Comparison of ENCODE assay signal across 23 cellular contexts in the genomic region with DNA sequence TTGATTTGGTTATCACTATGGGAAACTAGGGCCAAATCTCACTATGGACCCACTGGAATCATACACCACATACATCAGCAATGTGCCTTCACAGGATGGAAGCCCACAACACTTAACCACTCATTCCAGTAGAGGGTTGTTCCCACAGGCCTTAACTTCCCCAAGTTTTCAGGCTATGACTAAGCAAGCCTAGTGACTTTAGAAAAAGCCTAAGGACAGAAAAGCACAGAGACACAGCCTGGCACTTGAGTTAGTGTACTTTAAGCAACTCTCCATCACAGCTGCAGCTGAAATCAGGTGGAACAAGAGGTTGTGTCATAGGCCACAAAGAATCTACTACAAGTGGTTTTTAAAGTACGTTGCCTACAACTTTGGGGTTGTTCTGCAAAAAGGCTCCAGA.
DNase-seq lines count a peak whose midpoint lies in the region; ATAC-seq lines count a peak whose summit lies in the region.
"Had no signal": no experiment of that assay in that cellular context is flagged by ENCODE, and none has a peak within 500 bp of the region (broad histone marks: within the 10 kb centered on the region; RNA-seq: fewer than 3 reads in every experiment).

No MANE protein-coding gene starts in this region.

- no peak overlapping the region for H3K4me3 Mint-ChIP-seq in stimulated activated naive B cell treated with anti-CD40 and anti-IgM and Interleukin-4, amounts not matched to agents 10 μg/mL and 1 μg/mL and 100 μg/mL, for 72 hours
- H3K4me3 Mint-ChIP-seq in activated T-cell treated with anti-CD3 and anti-CD28 coated beads, Interleukin-2, amount 50 U/mL, for 72 hours = no peak overlapping the region
- H3K4me3 Mint-ChIP-seq: CD4-positive, alpha-beta T cell; IgD-negative memory B cell; T-helper 1 cell treated with Interleukin-12 subunit alpha and Interleukin-12 subunit beta and Interleukin-4 antibody, amounts not matched to agents 30 μg/mL and 1 μg/mL, for 36 hours had no signal

- DNase-seq in DMS79 treated with DMSO at 0.1 percent for 48 hours (lab: John Stamatoyannopoulos, UW) = peak; percentile 30
- DNase-seq in stimulated activated naive B cell treated with anti-CD40 and anti-IgM and Interleukin-4, amounts not matched to agents 10 μg/mL and 1 μg/mL and 100 μg/mL, for 72 hours = peak; percentile 5
- DNase-seq in activated T-cell treated with anti-CD3 and anti-CD28 coated beads, Interleukin-2, amount 50 U/mL, for 72 hours = no peak
- DNase-seq: AML-193; CD4-positive, alpha-beta T cell; NCI-H1048; NCI-H1417 treated with DMSO at 0.1 percent for 48 hours; NCI-H1694 treated with DMSO at 0.1 percent for 48 hours; NCI-H2171 treated with DMSO at 0.1 percent for 48 hours; NCI-H526; NCI-H82; NK-92 treated with Interleukin-12 subunit alpha and Interleukin-12 subunit beta, amount 100 ng/mL, for 24 hours; PC-3; SK-N-SH; SW 1271 had no signal

- H3K9me3 Mint-ChIP-seq in stimulated activated naive B cell treated with anti-CD40 and anti-IgM and Interleukin-4, amounts not matched to agents 10 μg/mL and 1 μg/mL and 100 μg/mL, for 72 hours = peaks cover 4 to 10% of the 10 kb centered on the region in 2 donors
- H3K9me3 Mint-ChIP-seq in activated T-cell treated with anti-CD3 and anti-CD28 coated beads, Interleukin-2, amount 50 U/mL, for 72 hours = peaks cover 2 to 4% of the 10 kb centered on the region in 2 donors

- ATAC-seq in HG02610 (IDR thresholded peaks at IDR 0.05; ENCODE audit: unreplicated experiment) (peak; percentile 63), HG03565 (IDR thresholded peaks at IDR 0.05; ENCODE audit: unreplicated experiment) (peak; percentile 47), GM21576 (IDR thresholded peaks at IDR 0.05; ENCODE audit: unreplicated experiment) (no peak), GM19455 (IDR thresholded peaks at IDR 0.05; ENCODE audit: unreplicated experiment) (no peak)
- peak; percentile 81 to 92 for ATAC-seq in stimulated activated naive B cell treated with anti-CD40 and anti-IgM and Interleukin-4, amounts not matched to agents 10 μg/mL and 1 μg/mL and 100 μg/mL, for 72 hours (replicated peaks)
- ATAC-seq in activated T-cell treated with anti-CD3 and anti-CD28 coated beads, Interleukin-2, amount 50 U/mL, for 72 hours (replicated peaks in 1 of 2) = no peak
- ATAC-seq: A549, HCT116, PC-3 had no signal

- H3K36me3 Mint-ChIP-seq in stimulated activated naive B cell treated with anti-CD40 and anti-IgM and Interleukin-4, amounts not matched to agents 10 μg/mL and 1 μg/mL and 100 μg/mL, for 72 hours = peaks cover 0 to 6% of the 10 kb centered on the region in 2 donors
- peaks cover 0 to 3% of the 10 kb centered on the region in 2 donors for H3K36me3 Mint-ChIP-seq in activated T-cell treated with anti-CD3 and anti-CD28 coated beads, Interleukin-2, amount 50 U/mL, for 72 hours (ENCODE audit: insufficient read depth in 2 of 2)

- no peaks in the 10 kb centered on the region for H3K27me3 Mint-ChIP-seq in stimulated activated naive B cell treated with anti-CD40 and anti-IgM and Interleukin-4, amounts not matched to agents 10 μg/mL and 1 μg/mL and 100 μg/mL, for 72 hours
- no peaks in the 10 kb centered on the region for H3K27me3 Mint-ChIP-seq in activated T-cell treated with anti-CD3 and anti-CD28 coated beads, Interleukin-2, amount 50 U/mL, for 72 hours (ENCODE audit: low read depth)
- H3K27me3 Mint-ChIP-seq: CD4-positive, alpha-beta T cell; IgD-negative memory B cell had no signal

- peaks cover 3 to 9% of the 10 kb centered on the region in 2 donors for H3K4me1 Mint-ChIP-seq in stimulated activated naive B cell treated with anti-CD40 and anti-IgM and Interleukin-4, amounts not matched to agents 10 μg/mL and 1 μg/mL and 100 μg/mL, for 72 hours
- no peaks in the 10 kb centered on the region for H3K4me1 Mint-ChIP-seq in activated T-cell treated with anti-CD3 and anti-CD28 coated beads, Interleukin-2, amount 50 U/mL, for 72 hours (ENCODE audit: low read depth)
- H3K4me1 Mint-ChIP-seq: IgD-negative memory B cell had no signal

- no peak overlapping the region for H3K27ac Mint-ChIP-seq in stimulated activated naive B cell treated with anti-CD40 and anti-IgM and Interleukin-4, amounts not matched to agents 10 μg/mL and 1 μg/mL and 100 μg/mL, for 72 hours
- H3K27ac Mint-ChIP-seq in activated T-cell treated with anti-CD3 and anti-CD28 coated beads, Interleukin-2, amount 50 U/mL, for 72 hours = no peak overlapping the region
- H3K27ac Mint-ChIP-seq: CD4-positive, alpha-beta T cell; IgD-negative memory B cell; T-helper 1 cell treated with Interleukin-12 subunit alpha and Interleukin-12 subunit beta and Interleukin-4 antibody, amounts not matched to agents 30 μg/mL and 1 μg/mL, for 36 hours had no signal

Comparison
In these comparisons a context has a peak if more than half of its experiments do, and no peak if none do; other contexts are left out.
1. DNase-seq: peak in DMS79 treated with DMSO at 0.1 percent for 48 hours (single experiment) and stimulated activated naive B cell treated with anti-CD40 and anti-IgM and Interleukin-4, amounts not matched to agents 10 μg/mL and 1 μg/mL and 100 μg/mL, for 72 hours (single experiment); none in activated T-cell treated with anti-CD3 and anti-CD28 coated beads, Interleukin-2, amount 50 U/mL, for 72 hours (0 of 2).
2. ATAC-seq: peak in HG02610 (single experiment), HG03565 (single experiment) and stimulated activated naive B cell treated with anti-CD40 and anti-IgM and Interleukin-4, amounts not matched to agents 10 μg/mL and 1 μg/mL and 100 μg/mL, for 72 hours (2 of 2); none in activated T-cell treated with anti-CD3 and anti-CD28 coated beads, Interleukin-2, amount 50 U/mL, for 72 hours (0 of 2), GM21576 (single experiment) and GM19455 (single experiment).